18 cellular contexts compared by ENCODE assay signal in genomic region chr3:98806583-98806982, GRCh38. TPM values are rescaled to one million over a fixed set of nuclear protein-coding genes. Genes with fewer than 3 reads are reported as not detected.
DNase-seq lines count a peak whose midpoint lies in the region; ATAC-seq, FAIRE-seq and TF ChIP-seq lines count a peak whose summit lies in the region.
"Had no signal": no experiment of that assay in that cellular context is flagged by ENCODE, and none has a peak within 500 bp of the region (broad histone marks: within the 10 kb centered on the region; RNA-seq: fewer than 3 reads in every experiment).

No MANE protein-coding gene starts in this region.

- H3K9me3 ChIP-seq in GM12878 (replicated peaks; ENCODE audit: control insufficient read depth, insufficient read depth, low read length) (no peaks in the 10 kb centered on the region), keratinocyte (ENCODE audit: control insufficient read depth, low read depth, low read length) (no peaks in the 10 kb centered on the region)

- in situ Hi-C loops in GM12878 (cut with MboI) = loop anchor here (25.0 kb wide), 1 partner anchor 469 kb away; no protein-coding TSS in a partner anchor

- H3K9ac ChIP-seq in GM12878 (ENCODE audit: control insufficient read depth, insufficient read depth, low read length) (no peak overlapping the region), keratinocyte (ENCODE audit: control insufficient read depth, extremely low read depth, insufficient read depth, low read length) (no peak overlapping the region)
- H3K9ac ChIP-seq: KMS-11 had no signal

- H3K36me3 ChIP-seq in ACC112 (ENCODE audit: insufficient read depth, low read length) = peaks cover 64% of the 10 kb centered on the region
- H3K36me3 ChIP-seq in GM12878 (ENCODE audit: control insufficient read depth in 2 of 2, insufficient read depth in 2 of 2, low read length in 1 of 2) = no peaks in the 10 kb centered on the region
- H3K36me3 ChIP-seq in keratinocyte (ENCODE audit: control insufficient read depth in 2 of 2, extremely low read depth in 1 of 2, insufficient read depth in 2 of 2, low read length in 2 of 2) = peaks cover 24 to 58% of the 10 kb centered on the region in 2 experiments

- H3K4me3 ChIP-seq in ACC112 (ENCODE audit: low read depth, low read length) (no peak overlapping the region), GM12878 (no peak overlapping the region), keratinocyte (ENCODE audit: control insufficient read depth in 2 of 3, extremely low read depth in 1 of 3, insufficient read depth in 2 of 3, low read depth in 1 of 3, low read length in 3 of 3) (no peak overlapping the region)
- H3K4me3 ChIP-seq: MG63 had no signal

- H3K4me1 ChIP-seq in ACC112 (ENCODE audit: control insufficient read depth, insufficient read depth, low read length, unreplicated experiment) = peaks cover 30% of the 10 kb centered on the region
- no peaks in the 10 kb centered on the region for H3K4me1 ChIP-seq in GM12878 (ENCODE audit: control insufficient read depth, insufficient read depth, low read length)
- H3K4me1 ChIP-seq in keratinocyte (ENCODE audit: control insufficient read depth, extremely low read depth, insufficient read depth, low read length) = peaks cover 8% of the 10 kb centered on the region

- SMC1A ChIA-PET in GM12878 (lab: Charles Lee; ENCODE audit: uncharacterized antibody, unreplicated experiment) = interaction anchor here (0.7 to 2.0 kb wide), 4 partner anchors 11 to 204 kb away, joined by 3 to 21 read pairs (median 3); no protein-coding TSS in a partner anchor

- H3K4me1 Mint-ChIP-seq in HFFc6 (ENCODE audit: low read depth) (peaks cover 27% of the 10 kb centered on the region), endothelial cell (ENCODE audit: unreplicated experiment) (no peaks in the 10 kb centered on the region)

- peaks cover 63% of the 10 kb centered on the region for H3K36me3 Mint-ChIP-seq in HFFc6 (ENCODE audit: low read depth)
- H3K36me3 Mint-ChIP-seq in endothelial cell (ENCODE audit: low read depth, unreplicated experiment) = peaks cover 17% of the 10 kb centered on the region

- peak; percentile 45 for ATAC-seq in GM12878

- no peaks in the 10 kb centered on the region for H3K27me3 ChIP-seq in ACC112 (ENCODE audit: insufficient read depth, low read length)
- no peaks in the 10 kb centered on the region for H3K27me3 ChIP-seq in GM12878 (replicated peaks in 1 of 2; ENCODE audit: control insufficient read depth in 2 of 2, insufficient read depth in 2 of 2, low read length in 1 of 2)
- no peaks in the 10 kb centered on the region for H3K27me3 ChIP-seq in keratinocyte (ENCODE audit: control insufficient read depth, extremely low read depth, insufficient read depth, low read length)
- H3K27me3 ChIP-seq: MG63 had no signal

- peaks cover 2% of the 10 kb centered on the region for H3K27me3 Mint-ChIP-seq in HFFc6 (ENCODE audit: insufficient read depth)
- H3K27me3 Mint-ChIP-seq in endothelial cell (ENCODE audit: unreplicated experiment) = no peaks in the 10 kb centered on the region

- H3K27ac ChIP-seq in ACC112 (ENCODE audit: low read depth, low read length) (peak overlapping the region; percentile 78), GM12878 (ENCODE audit: control insufficient read depth, insufficient read depth) (no peak overlapping the region), keratinocyte (ENCODE audit: control insufficient read depth, insufficient read depth, low read length) (peak overlapping the region; percentile 41)
- H3K27ac ChIP-seq: C4-2B, KMS-11 had no signal

- TF ChIP-seq EP300 in GM12878 (IDR thresholded peaks at IDR 0.05; ENCODE audit: borderline replicate concordance in 1 of 2, control insufficient read depth in 1 of 2, low read depth in 2 of 2, low read length in 2 of 2) = no peak

- no peak for TF ChIP-seq RAD21 in GM12878 (IDR thresholded peaks at IDR 0.05; ENCODE audit: insufficient read depth, low read depth, low read length)

- H3K27ac Mint-ChIP-seq in HFFc6 (peak overlapping the region; percentile 40), endothelial cell (ENCODE audit: unreplicated experiment) (no peak overlapping the region)

- CTCF ChIA-PET in GM12878 (lab: Yijun Ruan, JAX) = interaction anchor here (1.4 kb wide), 2 partner anchors 11 to 204 kb away, joined by 5 read pairs; no protein-coding TSS in a partner anchor

- H3K4me2 ChIP-seq in GM12878 (ENCODE audit: control insufficient read depth, insufficient read depth) (no peak overlapping the region), keratinocyte (ENCODE audit: control insufficient read depth, extremely low read depth, insufficient read depth, low read depth, low read length) (no peak overlapping the region)
- H3K4me2 ChIP-seq: KMS-11 had no signal

- intact Hi-C loops in GM12878 (cut with micrococcal nuclease; ENCODE audit: unreplicated experiment) = no loop called here

- FAIRE-seq in GM12878 (lab: Jason Lieb, UNC) = no peak
- peak; percentile 61 for FAIRE-seq in keratinocyte (lab: Jason Lieb, UNC)
- FAIRE-seq: A204.1, GM19239 had no signal

- RAD21 ChIA-PET in GM12878 (lab: Charles Lee; ENCODE audit: unreplicated experiment) = interaction anchor here (1.2 kb wide), 1 partner anchor 206 kb away, joined by 3 read pairs; no protein-coding TSS in a partner anchor

- dilution Hi-C loops in keratinocyte (cut with MboI; ENCODE audit: extremely low pct_ligation_motif_present, low sequenced_read_pairs) = no loop called here

- H3K4me3 Mint-ChIP-seq in HFFc6 (no peak overlapping the region; the same call in 1 of the 2 replicates), endothelial cell (ENCODE audit: unreplicated experiment) (no peak overlapping the region)

- TF ChIP-seq CTCF in HFFc6 (IDR thresholded peaks at IDR 0.05) = no peak
- no peak for TF ChIP-seq CTCF in GM12878 (IDR thresholded peaks at IDR 0.05 in 2 of 3, conservative IDR thresholded peaks at IDR 0.05 in 1 of 3; ENCODE audit: control insufficient read depth in 2 of 3, extremely low read depth in 1 of 3, insufficient read depth in 1 of 3, low read depth in 3 of 3, low read length in 3 of 3)
- TF ChIP-seq CTCF in keratinocyte (optimal IDR thresholded peaks at IDR 0.05 in 1 of 3, IDR thresholded peaks at IDR 0.05 in 1 of 3, conservative IDR thresholded peaks at IDR 0.05 in 1 of 3; ENCODE audit: extremely low read depth in 1 of 3, insufficient read depth in 2 of 3, low read length in 3 of 3) = no peak
- TF ChIP-seq CTCF in endothelial cell (IDR thresholded peaks at IDR 0.05; ENCODE audit: unreplicated experiment) = no peak

- no peaks in the 10 kb centered on the region for H3K9me1 ChIP-seq in keratinocyte (ENCODE audit: control insufficient read depth, extremely low read depth, insufficient read depth, low read length)

- H4K20me1 ChIP-seq in GM12878 (ENCODE audit: control insufficient read depth, insufficient read depth) (no peaks in the 10 kb centered on the region), keratinocyte (ENCODE audit: control insufficient read depth, extremely low read depth, insufficient read depth, low read length) (peaks cover 2% of the 10 kb centered on the region)

- peaks cover 13% of the 10 kb centered on the region for H3K79me2 ChIP-seq in ACC112 (ENCODE audit: control insufficient read depth, insufficient read depth, low read length, unreplicated experiment)
- no peaks in the 10 kb centered on the region for H3K79me2 ChIP-seq in GM12878 (ENCODE audit: control insufficient read depth, insufficient read depth, low read length)
- peaks cover 6% of the 10 kb centered on the region for H3K79me2 ChIP-seq in keratinocyte (ENCODE audit: control insufficient read depth, insufficient read depth, low read length)

- no peak for DNase-seq in HFFc6
- no peak for DNase-seq in GM12878 (ENCODE audit: low read depth, low spot score)
- no peak for DNase-seq in keratinocyte (ENCODE audit: low read depth, low spot score)
- DNase-seq in CD1c-positive myeloid dendritic cell (ENCODE audit: extremely low spot score) = no peak
- no peak for DNase-seq in NCI-H2107 treated with DMSO at 0.1 percent for 48 hours (lab: John Stamatoyannopoulos, UW; ENCODE audit: unreplicated experiment)
- DNase-seq in endothelial cell (ENCODE audit: low spot score) = no peak
- DNase-seq in NCI-H2171 treated with DMSO at 0.1 percent for 48 hours (lab: John Stamatoyannopoulos, UW) = no peak
- DNase-seq: DMS53, MG63, NCI-H1105 treated with DMSO at 0.1 percent for 48 hours, NCI-H187, NCI-H510A, SIG-M5 had no signal

- no peak for TF ChIP-seq POLR2A in GM12878 (IDR thresholded peaks at IDR 0.05; ENCODE audit: low read depth, low read length)

- H3K9me3 Mint-ChIP-seq in HFFc6 (no peaks in the 10 kb centered on the region), endothelial cell (ENCODE audit: unreplicated experiment) (no peaks in the 10 kb centered on the region)

- POLR2A ChIA-PET in GM12878 (lab: Charles Lee) = no interaction called here

- WGBS in GM12878 (ENCODE audit: insufficient coverage, insufficient replicate concordance, low lambda C conversion rate, missing lambda C conversion rate) = 35% methylated on average over 1 of the region's 1 CpG

- H2AFZ ChIP-seq in ACC112 (ENCODE audit: low read length, unreplicated experiment) = no peak overlapping the region
- no peak overlapping the region for H2AFZ ChIP-seq in GM12878 (ENCODE audit: control insufficient read depth, low read depth, low read length)
- no peak overlapping the region for H2AFZ ChIP-seq in keratinocyte (ENCODE audit: control insufficient read depth, low read length)

- BruUV-seq in GM12878 (replicated peaks; lab: Mats Ljungman, UMichigan) = no TSS peak

RNA-seq across cellular contexts. Expression of gene ST3GAL6, which starts 43.4 kb away (rescaled TPM):
- total RNA-seq in HFFc6 (2021; fragmentation: NEBNext Ultra II Directional; extraction: Animal tissue kit (Norgen Biotek cat#: 25700)) = not detected
- 172 and 176 TPM in 2 replicates for total RNA-seq in GM12878 (2013; cell fraction: nucleolus; rRNA removed)
- total RNA-seq in GM12878 (2014; rRNA removed) (35.4 and 43.9 TPM in 2 replicates), GM12878 (2014; rRNA removed; fragmentation: Illumina TruSeq; extraction: Trizol) (38.6 and 39.2 TPM in 2 replicates), GM12878 (2021) (36.2 TPM in 2 replicates), endothelial cell (ENCODE audit: unreplicated experiment) (6.5 TPM)
- 3.2 TPM for polyA plus RNA-seq in GM12878 (2011; ENCODE audit: low read depth)
- polyA plus RNA-seq in GM12878 (2011; rRNA removed) (20.2 and 31.3 TPM in 2 replicates), GM12878 (2014; fragmentation: Illumina TruSeq; extraction: Trizol) (38.8 and 58.0 TPM in 2 replicates), GM12878 (2014; fragmentation: Nextera tagmentation; extraction: Ambion mirVana) (10 to 100 TPM; 19.5 to 31.4 TPM), GM12878 (2014; rRNA removed) (32.4 and 41.2 TPM in 2 replicates), GM12878 (2016; fragmentation: Nextera tagmentation; extraction: Ambion mirVana) (10 to 100 TPM; 38.8 to 40.4 TPM), keratinocyte (1.8 to 5.3 TPM (median 4.0 TPM) in 3 replicates)
- 6.9 and 9.8 TPM in 2 replicates for polyA plus RNA-seq in GM12878 (2011; cell fraction: cytosol; rRNA removed)
- 21.4 and 27.9 TPM in 2 replicates for polyA plus RNA-seq in GM12878 (2011; cell fraction: nucleus; rRNA removed)
- 6.3 and 11.1 TPM in 2 replicates for polyA plus RNA-seq in GM12878 (2012)
- 10.3 and 13.2 TPM in 2 replicates for polyA minus RNA-seq in GM12878 (2011; rRNA and poly(A)+ RNA removed)
- 7.8 and 8.3 TPM in 2 replicates for polyA minus RNA-seq in GM12878 (2011; cell fraction: cytosol; rRNA and poly(A)+ RNA removed)
- 25.9 and 40.0 TPM in 2 replicates for polyA minus RNA-seq in GM12878 (2011; cell fraction: nucleus; rRNA and poly(A)+ RNA removed)
- polyA plus RNA-seq in keratinocyte (2011; ENCODE audit: low read depth) = 14.4 TPM
- 1.2 and 2.7 TPM in 2 replicates for polyA plus RNA-seq in keratinocyte (2011; cell fraction: cytosol; rRNA removed)
- polyA plus RNA-seq in keratinocyte (2011; cell fraction: nucleus; rRNA removed) = 4.3 and 5.2 TPM in 2 replicates
- 2.4 and 8.6 TPM in 2 replicates for polyA plus RNA-seq in keratinocyte (2012; ENCODE audit: low replicate concordance)
- 0.56 to 4.3 TPM (median 1.5 TPM) in 3 replicates for polyA minus RNA-seq in keratinocyte
- polyA minus RNA-seq in keratinocyte (2011; cell fraction: cytosol; rRNA and poly(A)+ RNA removed) = 5.2 TPM
- polyA minus RNA-seq in keratinocyte (2011; cell fraction: nucleus; rRNA and poly(A)+ RNA removed) = 3.1 and 5.4 TPM in 2 replicates
